ENCODE assay signal across 8 cellular contexts in genomic region chr20:47319517-47320252, GRCh38. TPM values are rescaled to one million over a fixed set of nuclear protein-coding genes. Genes with fewer than 3 reads are reported as not detected.
DNase-seq lines count a peak whose midpoint lies in the region; ATAC-seq and TF ChIP-seq lines count a peak whose summit lies in the region.

No MANE protein-coding gene starts in this region.

- TF ChIP-seq CTCF in Panc1 (IDR thresholded peaks at IDR 0.05) = no peak
- no peak for TF ChIP-seq CTCF in type B pancreatic cell (conservative IDR thresholded peaks at IDR 0.05)

- H3K4me3 Mint-ChIP-seq in type B pancreatic cell = peak overlapping the region; percentile 83

- peak overlapping the region; percentile 5 for H3K9ac ChIP-seq in endocrine pancreas (ENCODE audit: control insufficient read depth, insufficient read depth, low read length)

- BruUV-seq in Panc1 (replicated peaks; lab: Mats Ljungman, UMichigan) = no TSS peak

- CTCF ChIA-PET in Panc1 (lab: Charles Lee) = no interaction called here

- H3K36me3 ChIP-seq in Panc1 (ENCODE audit: control insufficient read depth, insufficient read depth, low read length) (no peaks in the 10 kb centered on the region), endocrine pancreas (ENCODE audit: control insufficient read depth, insufficient read depth, low read length) (no peaks in the 10 kb centered on the region)

- peaks cover 69% of the 10 kb centered on the region for H3K4me1 Mint-ChIP-seq in type B pancreatic cell (ENCODE audit: unreplicated experiment)

- peak overlapping the region in 1 of 2 experiments; percentile 12; a peak in 2 of 4 replicates for H3K4me3 ChIP-seq in Panc1 (ENCODE audit: low read depth in 2 of 2, low read length in 2 of 2)
- no peak overlapping the region for H3K4me3 ChIP-seq in endocrine pancreas (ENCODE audit: control insufficient read depth, insufficient read depth, low read length)

- peaks cover 85% of the 10 kb centered on the region for H3K4me1 ChIP-seq in Panc1 (ENCODE audit: control insufficient read depth, insufficient read depth, low read length)
- H3K4me1 ChIP-seq in endocrine pancreas (ENCODE audit: control insufficient read depth, insufficient read depth, low read length) = no peaks in the 10 kb centered on the region

- H3K36me3 Mint-ChIP-seq in type B pancreatic cell = peaks cover 11% of the 10 kb centered on the region

- H3K9me3 Mint-ChIP-seq in type B pancreatic cell = no peaks in the 10 kb centered on the region

- no peaks in the 10 kb centered on the region for H3K27me3 ChIP-seq in Panc1 (ENCODE audit: control insufficient read depth, insufficient read depth, low read length)
- no peaks in the 10 kb centered on the region for H3K27me3 ChIP-seq in endocrine pancreas (ENCODE audit: control insufficient read depth, insufficient read depth, low read length)

- intact Hi-C loops in Panc1 (cut with micrococcal nuclease; ENCODE audit: unreplicated experiment) = no loop called here

- in situ Hi-C loops in Panc1 (cut with HindIII; ENCODE audit: low pct_unique_long_range_greater_than_20kb, low sequenced_read_pairs) = no loop called here

- H3K27ac Mint-ChIP-seq in type B pancreatic cell = peak overlapping the region; percentile 98

- DNase-seq in NCI-H748 (lab: John Stamatoyannopoulos, UW; ENCODE audit: unreplicated experiment) = peak; percentile 59
- no peak for DNase-seq in NCI-H748 treated with DMSO at 0.1 percent for 48 hours (lab: John Stamatoyannopoulos, UW)
- no peak for DNase-seq in Panc1 (ENCODE audit: low read depth, low spot score)
- DNase-seq in midbrain (lab: John Stamatoyannopoulos, UW) = peak; percentile 83
- peak; percentile 75 for DNase-seq in type B pancreatic cell (ENCODE audit: extremely low spot score, unreplicated experiment)

- POLR2A ChIA-PET in Panc1 (lab: Charles Lee) = no interaction called here

- peak overlapping the region; percentile 99 for H3K27ac ChIP-seq in Panc1 (ENCODE audit: low read length)

- no peaks in the 10 kb centered on the region for H3K27me3 Mint-ChIP-seq in type B pancreatic cell

- H3K9me3 ChIP-seq in Panc1 (ENCODE audit: control insufficient read depth, insufficient read depth, low read depth, low read length) (no peaks in the 10 kb centered on the region), endocrine pancreas (ENCODE audit: control insufficient read depth, low read length) (no peaks in the 10 kb centered on the region)

- no peak for ATAC-seq in Panc1
- ATAC-seq in HG02610 (IDR thresholded peaks at IDR 0.05; ENCODE audit: unreplicated experiment) = no peak
- ATAC-seq in HG03159 (IDR thresholded peaks at IDR 0.05; ENCODE audit: unreplicated experiment) = no peak

RNA-seq across cellular contexts. Expression of gene ZMYND8, which starts 36.8 kb away (rescaled TPM):
- total RNA-seq in Panc1 (2021; ENCODE audit: unreplicated experiment) = 50.7 TPM
- 26.6 TPM for polyA plus RNA-seq in Panc1 (2012; ENCODE audit: insufficient read length)
- total RNA-seq in type B pancreatic cell (ENCODE audit: low replicate concordance) = 38.9 and 58.9 TPM in 2 replicates

Comparison
In these comparisons a context has a peak if more than half of its experiments do, and no peak if none do; other contexts are left out.
1. DNase-seq: peak in NCI-H748 (single experiment), midbrain (single experiment) and type B pancreatic cell (single experiment); none in NCI-H748 treated with DMSO at 0.1 percent for 48 hours (single experiment) and Panc1 (single experiment).